ENCODE assay signal across 1 cellular context in the genomic region with DNA sequence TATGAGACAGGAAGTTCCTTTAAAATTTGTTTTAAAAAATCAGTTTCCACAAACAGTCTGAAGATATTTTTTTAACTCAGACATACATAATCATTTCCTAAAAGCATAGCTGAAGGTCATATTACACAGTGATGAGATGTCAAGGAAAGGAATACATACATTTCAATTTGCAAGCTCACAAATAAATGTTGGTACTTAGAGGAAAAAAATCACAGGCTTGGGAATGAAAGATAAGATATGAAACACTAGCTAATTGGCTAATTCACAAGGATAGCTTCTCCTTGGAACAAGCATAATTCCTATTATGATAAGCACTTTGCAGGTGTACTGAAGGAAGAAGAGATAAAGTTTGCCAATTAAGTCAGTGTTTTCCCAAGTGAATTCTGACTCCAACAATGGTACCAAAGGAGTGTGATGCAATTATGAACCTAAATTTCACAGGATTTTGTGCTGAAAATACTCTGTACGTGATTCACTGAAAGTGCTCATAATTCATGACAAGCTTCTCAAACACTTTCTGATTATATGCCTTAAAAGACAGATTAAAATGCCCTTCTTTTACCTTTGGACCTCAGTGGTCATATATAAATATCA.
TF ChIP-seq lines count a peak whose summit lies in the region.

No MANE protein-coding gene starts in this region.

TF ChIP-seq in GM12878, 131 proteins besides CTCF, POLR2A, EP300 and RAD21 (continued from another document):
- TF ChIP-seq, protein P1, sequence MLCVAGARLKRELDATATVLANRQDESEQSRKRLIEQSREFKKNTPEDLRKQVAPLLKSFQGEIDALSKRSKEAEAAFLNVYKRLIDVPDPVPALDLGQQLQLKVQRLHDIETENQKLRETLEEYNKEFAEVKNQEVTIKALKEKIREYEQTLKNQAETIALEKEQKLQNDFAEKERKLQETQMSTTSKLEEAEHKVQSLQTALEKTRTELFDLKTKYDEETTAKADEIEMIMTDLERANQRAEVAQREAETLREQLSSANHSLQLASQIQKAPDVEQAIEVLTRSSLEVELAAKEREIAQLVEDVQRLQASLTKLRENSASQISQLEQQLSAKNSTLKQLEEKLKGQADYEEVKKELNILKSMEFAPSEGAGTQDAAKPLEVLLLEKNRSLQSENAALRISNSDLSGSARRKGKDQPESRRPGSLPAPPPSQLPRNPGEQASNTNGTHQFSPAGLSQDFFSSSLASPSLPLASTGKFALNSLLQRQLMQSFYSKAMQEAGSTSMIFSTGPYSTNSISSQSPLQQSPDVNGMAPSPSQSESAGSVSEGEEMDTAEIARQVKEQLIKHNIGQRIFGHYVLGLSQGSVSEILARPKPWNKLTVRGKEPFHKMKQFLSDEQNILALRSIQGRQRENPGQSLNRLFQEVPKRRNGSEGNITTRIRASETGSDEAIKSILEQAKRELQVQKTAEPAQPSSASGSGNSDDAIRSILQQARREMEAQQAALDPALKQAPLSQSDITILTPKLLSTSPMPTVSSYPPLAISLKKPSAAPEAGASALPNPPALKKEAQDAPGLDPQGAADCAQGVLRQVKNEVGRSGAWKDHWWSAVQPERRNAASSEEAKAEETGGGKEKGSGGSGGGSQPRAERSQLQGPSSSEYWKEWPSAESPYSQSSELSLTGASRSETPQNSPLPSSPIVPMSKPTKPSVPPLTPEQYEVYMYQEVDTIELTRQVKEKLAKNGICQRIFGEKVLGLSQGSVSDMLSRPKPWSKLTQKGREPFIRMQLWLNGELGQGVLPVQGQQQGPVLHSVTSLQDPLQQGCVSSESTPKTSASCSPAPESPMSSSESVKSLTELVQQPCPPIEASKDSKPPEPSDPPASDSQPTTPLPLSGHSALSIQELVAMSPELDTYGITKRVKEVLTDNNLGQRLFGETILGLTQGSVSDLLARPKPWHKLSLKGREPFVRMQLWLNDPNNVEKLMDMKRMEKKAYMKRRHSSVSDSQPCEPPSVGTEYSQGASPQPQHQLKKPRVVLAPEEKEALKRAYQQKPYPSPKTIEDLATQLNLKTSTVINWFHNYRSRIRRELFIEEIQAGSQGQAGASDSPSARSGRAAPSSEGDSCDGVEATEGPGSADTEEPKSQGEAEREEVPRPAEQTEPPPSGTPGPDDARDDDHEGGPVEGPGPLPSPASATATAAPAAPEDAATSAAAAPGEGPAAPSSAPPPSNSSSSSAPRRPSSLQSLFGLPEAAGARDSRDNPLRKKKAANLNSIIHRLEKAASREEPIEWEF (IDR thresholded peaks at IDR 0.05; ENCODE audit: insufficient replicate concordance, low read depth, low read length): no peak
- no peak for TF ChIP-seq NR2F1 (conservative IDR thresholded peaks at IDR 0.05)
TF ChIP-seq in GM12878: peak in this region for 0.
